ENCODE assay signal across 8 cellular contexts in the genomic region with DNA sequence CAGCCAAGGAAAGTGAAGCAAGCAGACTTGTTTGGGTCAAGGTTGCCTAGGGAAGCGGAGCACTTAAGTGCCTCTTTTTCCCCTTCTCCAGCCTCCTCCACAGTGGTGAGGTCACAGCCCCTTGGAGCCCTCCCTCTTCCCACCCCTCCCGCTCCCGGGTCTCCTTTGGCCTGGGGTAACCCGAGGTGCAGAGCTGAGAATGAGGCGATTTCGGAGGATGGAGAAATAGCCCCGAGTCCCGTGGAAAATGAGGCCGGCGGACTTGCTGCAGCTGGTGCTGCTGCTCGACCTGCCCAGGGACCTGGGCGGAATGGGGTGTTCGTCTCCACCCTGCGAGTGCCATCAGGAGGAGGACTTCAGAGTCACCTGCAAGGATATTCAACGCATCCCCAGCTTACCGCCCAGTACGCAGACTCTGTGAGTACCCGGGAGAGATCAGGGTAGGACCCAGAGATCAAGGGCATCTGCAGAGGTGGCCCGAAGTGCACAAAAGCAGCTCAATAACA. TPM values are rescaled to one million over a fixed set of nuclear protein-coding genes. Genes with fewer than 3 reads are reported as not detected.
DNase-seq lines count a peak whose midpoint lies in the region; ATAC-seq and TF ChIP-seq lines count a peak whose summit lies in the region.

A gene (plus strand): TSS at position 188 of the 506 bp plus-strand sequence. CDS start 60 bp downstream, at position 248.

- DNase-seq in HAP-1 (ENCODE audit: low spot score in 2 of 2) = no peak
- peak; percentile 1 for DNase-seq in activated CD4-positive, alpha-beta T cell treated with anti-CD3 and anti-CD28 coated beads, Interleukin-2, amount 50 U/mL, for 1 hour
- DNase-seq in glutamatergic neuron = peak; percentile 36
- DNase-seq in posterior vena cava (ENCODE audit: low spot score) = peak; percentile 77
- DNase-seq in cerebellar cortex (ENCODE audit: low spot score) = no peak
- DNase-seq in anterior cingulate cortex (lab: John Stamatoyannopoulos, UW) = no peak

- H3K4me3 ChIP-seq in HAP-1 = peak within 1 kb of the TSS; percentile 25

- ATAC-seq in HG03196 (IDR thresholded peaks at IDR 0.05; ENCODE audit: unreplicated experiment) = no peak
- ATAC-seq in HG03108 (IDR thresholded peaks at IDR 0.05; ENCODE audit: unreplicated experiment) = no peak

- peak within 1 kb of the TSS; percentile 53 for H3K27ac Mint-ChIP-seq in glutamatergic neuron (ENCODE audit: unreplicated experiment)

- peak within 1 kb of the TSS; percentile 89 for H3K4me3 Mint-ChIP-seq in glutamatergic neuron (ENCODE audit: unreplicated experiment)

- in situ Hi-C loops in HAP-1 (cut with MboI; ENCODE audit: low sequenced_read_pairs) = no loop called here

- intact Hi-C loops in posterior vena cava (cut with DNase I) = loop anchor here in 1 of 2 donors (2.0 kb wide), 1 partner anchor 31 kb away; no protein-coding TSS in a partner anchor

- no peaks in the 10 kb centered on the region for H3K36me3 ChIP-seq in HAP-1 (replicated peaks)

- peaks cover 9% of the 10 kb centered on the region for H3K27me3 ChIP-seq in HAP-1 (ENCODE audit: low read depth)

- H3K9me3 Mint-ChIP-seq in glutamatergic neuron (ENCODE audit: unreplicated experiment) = peaks cover 3% of the 10 kb centered on the region

- no peaks in the 10 kb centered on the region for H3K4me1 ChIP-seq in HAP-1

- H3K4me1 Mint-ChIP-seq in glutamatergic neuron (ENCODE audit: low read depth, unreplicated experiment) = peaks cover 14% of the 10 kb centered on the region

- no peak for TF ChIP-seq CTCF in glutamatergic neuron (IDR thresholded peaks at IDR 0.05; ENCODE audit: partially characterized antibody, unreplicated experiment)

- H3K36me3 Mint-ChIP-seq in glutamatergic neuron (ENCODE audit: unreplicated experiment) = no peaks in the 10 kb centered on the region

- H3K9me3 ChIP-seq in HAP-1 = no peaks in the 10 kb centered on the region

- no peaks in the 10 kb centered on the region for H3K27me3 Mint-ChIP-seq in glutamatergic neuron (ENCODE audit: unreplicated experiment)

RNA-seq across cellular contexts. Expression of the gene that starts here (rescaled TPM):
- 0.74 TPM for total RNA-seq in glutamatergic neuron (ENCODE audit: unreplicated experiment)
- 1 to 10 TPM in 1 of 2 donors, under 1 TPM in 1; 0.29 to 1.1 TPM for total RNA-seq in posterior vena cava

Comparison
In these comparisons a context has a peak if more than half of its experiments do, and no peak if none do; other contexts are left out.
1. Peak in DNase-seq in glutamatergic neuron; RNA of the gene not detected or under 1 TPM.
2. DNase-seq: peak in activated CD4-positive, alpha-beta T cell treated with anti-CD3 and anti-CD28 coated beads, Interleukin-2, amount 50 U/mL, for 1 hour (single experiment) and posterior vena cava (single experiment); none in HAP-1 (0 of 2), cerebellar cortex (single experiment) and anterior cingulate cortex (0 of 58).